ENCODE assay signal across 27 cellular contexts in the genomic region with DNA sequence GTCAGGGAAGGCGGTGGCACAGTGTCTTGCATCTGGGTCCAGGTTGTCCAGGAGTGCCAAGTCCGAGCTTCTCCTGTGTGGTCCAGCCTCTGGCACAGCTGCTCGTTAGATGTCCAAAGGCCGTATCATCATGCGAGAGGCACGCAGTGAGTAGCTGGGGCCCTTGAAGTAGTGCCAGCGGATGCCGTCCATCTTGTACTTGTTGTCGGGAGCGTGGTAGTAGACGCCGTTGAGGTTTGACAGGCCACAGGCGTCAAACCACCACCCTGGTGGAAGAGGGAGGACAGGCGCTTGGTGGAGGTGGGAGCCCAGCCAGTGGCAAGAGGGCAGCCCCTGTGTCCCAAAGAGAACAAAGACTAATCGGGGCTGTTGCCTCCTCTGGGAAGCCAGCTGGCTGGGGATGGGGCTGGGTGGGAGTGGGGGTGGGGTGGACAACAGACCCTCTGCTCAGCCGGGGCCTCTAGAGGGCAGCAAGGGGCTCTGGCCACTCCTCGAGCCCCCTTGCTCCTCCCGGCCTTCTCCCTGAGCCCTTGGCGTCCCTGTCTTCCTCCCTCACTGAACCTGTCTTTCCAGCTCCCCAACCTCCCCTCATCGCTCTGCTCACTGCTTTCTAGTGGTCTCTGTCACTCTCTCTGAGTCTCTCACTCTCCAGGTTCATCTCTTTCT. TPM values are rescaled to one million over a fixed set of nuclear protein-coding genes. Genes with fewer than 3 reads are reported as not detected.
DNase-seq lines count a peak whose midpoint lies in the region; ATAC-seq, FAIRE-seq and TF ChIP-seq lines count a peak whose summit lies in the region.
"Had no signal": no experiment of that assay in that cellular context is flagged by ENCODE, and none has a peak within 500 bp of the region (broad histone marks: within the 10 kb centered on the region; RNA-seq: fewer than 3 reads in every experiment).

No MANE protein-coding gene starts in this region.

- H3K9me3 ChIP-seq in HepG2 (ENCODE audit: low read length) (no peaks in the 10 kb centered on the region), right lobe of liver (no peaks in the 10 kb centered on the region)
- H3K9me3 ChIP-seq: ovary had no signal

- peaks cover 9% of the 10 kb centered on the region for H3K4me1 Mint-ChIP-seq in dendritic cell treated with granulocyte-macrophage colony-stimulating factor and Interleukin-4, amounts not matched to agents 40 ng/mL and 50 ng/mL, for 4 days (ENCODE audit: low read depth)
- H3K4me1 Mint-ChIP-seq in type B pancreatic cell (ENCODE audit: unreplicated experiment) = no peaks in the 10 kb centered on the region

- no peaks in the 10 kb centered on the region; the same call in 1 of the 2 replicates for H4K20me1 ChIP-seq in HepG2 (ENCODE audit: insufficient read depth, low read length)

- no peak overlapping the region for H3K9ac ChIP-seq in HepG2 (ENCODE audit: insufficient read depth, low read depth, low read length)

- no peak for DNase-seq in HepG2 (ENCODE audit: low spot score)
- no peak for DNase-seq in right lobe of liver
- DNase-seq in left kidney (ENCODE audit: low read depth, low spot score) = peak; percentile 27
- DNase-seq in type B pancreatic cell (ENCODE audit: extremely low spot score, unreplicated experiment) = no peak
- DNase-seq in activated gamma-delta T cell (lab: John Stamatoyannopoulos, UW) = no peak
- DNase-seq in DMS53 (lab: John Stamatoyannopoulos, UW) = no peak
- no peak for DNase-seq in GF-D8 (lab: John Stamatoyannopoulos, UW)
- DNase-seq: activated CD4-positive, alpha-beta T cell treated with anti-CD3 and anti-CD28 coated beads for 48 hours; activated CD8-positive, alpha-beta memory T cell treated with anti-CD3 and anti-CD28 coated beads, Interleukin-2, amount 10 ng/mL, durations not matched to agents 7 days and 5 days; cerebellar nuclear complex; effector CD4-positive, alpha-beta T cell; foreskin keratinocyte; HFFc6; kidney glomerular epithelial cell; NCI-H187; NCI-H774; ovary; PC-3; SHP77 treated with DMSO at 0.1 percent for 48 hours had no signal

- TF ChIP-seq CTCF in HepG2 (CRISPR knock-in tag; IDR thresholded peaks at IDR 0.05) (peak; percentile 26), right lobe of liver (IDR thresholded peaks at IDR 0.05) (no peak), type B pancreatic cell (conservative IDR thresholded peaks at IDR 0.05) (peak; percentile 41)

- CTCF ChIA-PET in HepG2 (lab: Yijun Ruan, JAX; ENCODE audit: low intra/inter-chr PET ratio, low total read pairs) = no interaction called here

- peak overlapping the region; percentile 4 for H3K27ac Mint-ChIP-seq in dendritic cell treated with granulocyte-macrophage colony-stimulating factor and Interleukin-4, amounts not matched to agents 40 ng/mL and 50 ng/mL, for 4 days
- H3K27ac Mint-ChIP-seq in type B pancreatic cell = no peak overlapping the region
- H3K27ac Mint-ChIP-seq: activated CD8-positive, alpha-beta memory T cell treated with anti-CD3 and anti-CD28 coated beads, Interleukin-2, amount 10 ng/mL, durations not matched to agents 7 days and 5 days; HFFc6 had no signal

- FAIRE-seq in HepG2 (lab: Jason Lieb, UNC) = no peak
- FAIRE-seq: D721Med, G401.6, GM12878, HTR-8/SVneo had no signal

- in situ Hi-C loops in HepG2 (cut with HindIII; ENCODE audit: extremely low pct_ligation_motif_present, low pct_unique_long_range_greater_than_20kb) = no loop called here

- H3K36me3 Mint-ChIP-seq in dendritic cell treated with granulocyte-macrophage colony-stimulating factor and Interleukin-4, amounts not matched to agents 40 ng/mL and 50 ng/mL, for 4 days (ENCODE audit: low read depth) = no peaks in the 10 kb centered on the region
- no peaks in the 10 kb centered on the region for H3K36me3 Mint-ChIP-seq in type B pancreatic cell
- H3K36me3 Mint-ChIP-seq: activated CD8-positive, alpha-beta memory T cell treated with anti-CD3 and anti-CD28 coated beads, Interleukin-2, amount 10 ng/mL, durations not matched to agents 7 days and 5 days had no signal

- no peak overlapping the region for H3K4me3 ChIP-seq in HepG2 (replicated peaks in 1 of 3; ENCODE audit: insufficient read depth in 1 of 3, low read depth in 2 of 3, low read length in 3 of 3)
- no peak overlapping the region for H3K4me3 ChIP-seq in right lobe of liver
- H3K4me3 ChIP-seq: GM12878, hepatocyte, ovary had no signal

- no peak for TF ChIP-seq RAD21 in HepG2 (CRISPR knock-in tag; IDR thresholded peaks at IDR 0.05)

- ATAC-seq in HepG2 (peak; percentile 22; the same call in 2 of the 3 replicates), right lobe of liver (no peak)
- ATAC-seq: activated CD8-positive, alpha-beta memory T cell treated with anti-CD3 and anti-CD28 coated beads, Interleukin-2, amount 10 ng/mL, durations not matched to agents 7 days and 5 days; foreskin keratinocyte; PC-3 had no signal

- intact Hi-C loops in HepG2 (cut with micrococcal nuclease; ENCODE audit: unreplicated experiment) (no loop called here), right lobe of liver (cut with DNase I) (no loop called here)
- intact Hi-C loops in dendritic cell treated with granulocyte-macrophage colony-stimulating factor and Interleukin-4, amounts not matched to agents 40 ng/mL and 50 ng/mL, for 4 days (cut with micrococcal nuclease) = no loop called here

- TF ChIP-seq POLR2A in HepG2 (IDR thresholded peaks at IDR 0.05; ENCODE audit: insufficient read depth in 1 of 2, low read depth in 2 of 2, low read length in 2 of 2) (no peak), right lobe of liver (IDR thresholded peaks at IDR 0.05) (no peak)

- H3K27ac ChIP-seq in HepG2 (ENCODE audit: extremely low read length, insufficient read depth, low read length) (no peak overlapping the region), right lobe of liver (no peak overlapping the region)
- H3K27ac ChIP-seq: C4-2B, foreskin keratinocyte, hepatocyte, ovary had no signal

- TF ChIP-seq EP300 in HepG2 (IDR thresholded peaks at IDR 0.05; ENCODE audit: low read depth in 2 of 2, low read length in 2 of 2) (no peak), HepG2 (CRISPR knock-in tag; IDR thresholded peaks at IDR 0.05; ENCODE audit: borderline replicate concordance) (no peak)

- H3K36me3 ChIP-seq in HepG2 (replicated peaks in 1 of 2; ENCODE audit: control insufficient read depth in 1 of 2, insufficient read depth in 2 of 2, low read length in 2 of 2) (no peaks in the 10 kb centered on the region), right lobe of liver (no peaks in the 10 kb centered on the region)
- H3K36me3 ChIP-seq: ovary had no signal

- POLR2A ChIA-PET in HepG2 (lab: Yijun Ruan, JAX) = no interaction called here

- H3K4me1 ChIP-seq in HepG2 (ENCODE audit: insufficient read depth, low read length) = no peaks in the 10 kb centered on the region
- H3K4me1 ChIP-seq in right lobe of liver = no peaks in the 10 kb centered on the region
- H3K4me1 ChIP-seq: foreskin keratinocyte had no signal

- WGBS in HepG2 (ENCODE audit: low lambda C conversion rate) = 38% methylated on average over 20 of the region's 20 CpGs
- WGBS in right lobe of liver (ENCODE audit: insufficient coverage, low coverage, low lambda C conversion rate, missing lambda C conversion rate) = 59% methylated on average over 3 of the region's 20 CpGs

- no peak overlapping the region for H3K4me2 ChIP-seq in HepG2 (ENCODE audit: low read depth, low read length)
- H3K4me2 ChIP-seq: hepatocyte had no signal

- no TSS peak for BruUV-seq in HepG2 (replicated peaks; lab: Mats Ljungman, UMichigan)

- H3K27me3 Mint-ChIP-seq in dendritic cell treated with granulocyte-macrophage colony-stimulating factor and Interleukin-4, amounts not matched to agents 40 ng/mL and 50 ng/mL, for 4 days = peaks cover 27% of the 10 kb centered on the region
- H3K27me3 Mint-ChIP-seq in type B pancreatic cell = peaks cover 26% of the 10 kb centered on the region
- H3K27me3 Mint-ChIP-seq: activated CD8-positive, alpha-beta memory T cell treated with anti-CD3 and anti-CD28 coated beads, Interleukin-2, amount 10 ng/mL, durations not matched to agents 7 days and 5 days had no signal

- H2AFZ ChIP-seq in HepG2 (ENCODE audit: low read length) = no peak overlapping the region
- H2AFZ ChIP-seq: hepatocyte had no signal

- no peaks in the 10 kb centered on the region for H3K79me2 ChIP-seq in HepG2 (ENCODE audit: insufficient read depth, low read length)
- H3K79me2 ChIP-seq: hepatocyte had no signal

- H3K4me3 Mint-ChIP-seq in dendritic cell treated with granulocyte-macrophage colony-stimulating factor and Interleukin-4, amounts not matched to agents 40 ng/mL and 50 ng/mL, for 4 days = no peak overlapping the region
- no peak overlapping the region for H3K4me3 Mint-ChIP-seq in type B pancreatic cell
- H3K4me3 Mint-ChIP-seq: activated CD8-positive, alpha-beta memory T cell treated with anti-CD3 and anti-CD28 coated beads, Interleukin-2, amount 10 ng/mL, durations not matched to agents 7 days and 5 days; HFFc6 had no signal

- no peaks in the 10 kb centered on the region for H3K9me3 Mint-ChIP-seq in dendritic cell treated with granulocyte-macrophage colony-stimulating factor and Interleukin-4, amounts not matched to agents 40 ng/mL and 50 ng/mL, for 4 days
- H3K9me3 Mint-ChIP-seq in type B pancreatic cell = no peaks in the 10 kb centered on the region
- H3K9me3 Mint-ChIP-seq: HFFc6 had no signal

- H3K27me3 ChIP-seq in HepG2 (ENCODE audit: control insufficient read depth in 1 of 2, insufficient read depth in 2 of 2, low read length in 2 of 2) = no peaks in the 10 kb centered on the region
- no peaks in the 10 kb centered on the region for H3K27me3 ChIP-seq in right lobe of liver
- H3K27me3 ChIP-seq: hepatocyte, ovary had no signal

RNA-seq across cellular contexts. Expression of gene FAM110A, which starts 39.5 kb away (rescaled TPM):
- total RNA-seq in HepG2 (2016; rRNA removed; fragmentation: Illumina TruSeq; extraction: Trizol) (1.7 and 1.9 TPM in 2 replicates), right lobe of liver (1 to 10 TPM; 1.4 to 4.1 (median 2.7) TPM), type B pancreatic cell (ENCODE audit: low replicate concordance) (14.3 and 26.7 TPM in 2 replicates)
- total RNA-seq in HepG2 (2016; cell fraction: cytosol; rRNA removed; fragmentation: Illumina TruSeq; extraction: Trizol; ENCODE audit: low read depth) = 0.81 and 1.3 TPM in 2 replicates
- 1.8 and 2.0 TPM in 2 replicates for total RNA-seq in HepG2 (2016; cell fraction: insoluble cytoplasmic fraction; rRNA removed; fragmentation: Illumina TruSeq; extraction: Trizol)
- total RNA-seq in HepG2 (2016; cell fraction: membrane; rRNA removed; fragmentation: Illumina TruSeq; extraction: Trizol) = 1.8 and 2.3 TPM in 2 replicates
- total RNA-seq in HepG2 (2016; cell fraction: nucleus; rRNA removed; fragmentation: Illumina TruSeq; extraction: Trizol) = 1.4 and 1.5 TPM in 2 replicates
- 1.9 and 2.0 TPM in 2 replicates for polyA plus RNA-seq in HepG2 (2011; rRNA removed)
- polyA plus RNA-seq in HepG2 (2011; cell fraction: cytosol; rRNA removed) = 1.5 and 2.7 TPM in 2 replicates
- polyA plus RNA-seq in HepG2 (2011; cell fraction: nucleus; rRNA removed) = 6.1 and 6.2 TPM in 2 replicates
- 0.95 and 1.2 TPM in 2 replicates for polyA plus RNA-seq in HepG2 (2012)
- polyA plus RNA-seq in HepG2 (2016; cell fraction: cytosol; fragmentation: Illumina TruSeq; extraction: Trizol; ENCODE audit: low read depth) = 0.83 and 1.3 TPM in 2 replicates
- 2.6 and 3.0 TPM in 2 replicates for polyA plus RNA-seq in HepG2 (2016; cell fraction: insoluble cytoplasmic fraction; fragmentation: Illumina TruSeq; extraction: Trizol; ENCODE audit: low read depth)
- polyA plus RNA-seq in HepG2 (2016; cell fraction: membrane; fragmentation: Illumina TruSeq; extraction: Trizol; ENCODE audit: low read depth) = 1.3 and 1.8 TPM in 2 replicates
- 3.1 and 3.2 TPM in 2 replicates for polyA plus RNA-seq in HepG2 (2016; cell fraction: nucleus; fragmentation: Illumina TruSeq; extraction: Trizol; ENCODE audit: insufficient read depth, low read depth)
- polyA minus RNA-seq in HepG2 (2011; rRNA and poly(A)+ RNA removed; ENCODE audit: low replicate concordance) = 2.7 and 3.5 TPM in 2 replicates
- polyA minus RNA-seq in HepG2 (2011; cell fraction: cytosol; rRNA and poly(A)+ RNA removed) = 0.40 and 1.2 TPM in 2 replicates
- 0.50 and 0.52 TPM in 2 replicates for polyA minus RNA-seq in HepG2 (2011; cell fraction: nucleus; rRNA and poly(A)+ RNA removed)

RNA-seq across cellular contexts. Expression of gene ANGPT4, which starts 43.1 kb away (rescaled TPM):
- total RNA-seq in HepG2 (2016; rRNA removed; fragmentation: Illumina TruSeq; extraction: Trizol) = not detected in 2 replicates
- total RNA-seq in HepG2 (2016; cell fraction: cytosol; rRNA removed; fragmentation: Illumina TruSeq; extraction: Trizol; ENCODE audit: low read depth) = not detected in 2 replicates
- not detected in 2 replicates for total RNA-seq in HepG2 (2016; cell fraction: insoluble cytoplasmic fraction; rRNA removed; fragmentation: Illumina TruSeq; extraction: Trizol)
- not detected in 2 replicates for total RNA-seq in HepG2 (2016; cell fraction: membrane; rRNA removed; fragmentation: Illumina TruSeq; extraction: Trizol)
- not detected in 2 replicates for total RNA-seq in HepG2 (2016; cell fraction: nucleus; rRNA removed; fragmentation: Illumina TruSeq; extraction: Trizol)
- polyA plus RNA-seq in HepG2 (2011; rRNA removed) = not detected in 2 replicates
- not detected in 2 replicates for polyA plus RNA-seq in HepG2 (2011; cell fraction: cytosol; rRNA removed)
- polyA plus RNA-seq in HepG2 (2011; cell fraction: nucleus; rRNA removed) = not detected in 2 replicates
- not detected in 2 replicates for polyA plus RNA-seq in HepG2 (2012)
- not detected in 2 replicates for polyA plus RNA-seq in HepG2 (2016; cell fraction: cytosol; fragmentation: Illumina TruSeq; extraction: Trizol; ENCODE audit: low read depth)
- polyA plus RNA-seq in HepG2 (2016; cell fraction: insoluble cytoplasmic fraction; fragmentation: Illumina TruSeq; extraction: Trizol; ENCODE audit: low read depth) = not detected in 2 replicates
- not detected in 2 replicates for polyA plus RNA-seq in HepG2 (2016; cell fraction: membrane; fragmentation: Illumina TruSeq; extraction: Trizol; ENCODE audit: low read depth)
- not detected in 2 replicates for polyA plus RNA-seq in HepG2 (2016; cell fraction: nucleus; fragmentation: Illumina TruSeq; extraction: Trizol; ENCODE audit: insufficient read depth, low read depth)
- polyA minus RNA-seq in HepG2 (2011; rRNA and poly(A)+ RNA removed; ENCODE audit: low replicate concordance) = not detected in 2 replicates
- polyA minus RNA-seq in HepG2 (2011; cell fraction: cytosol; rRNA and poly(A)+ RNA removed) = not detected in 2 replicates
- not detected in 2 replicates for polyA minus RNA-seq in HepG2 (2011; cell fraction: nucleus; rRNA and poly(A)+ RNA removed)
- total RNA-seq in right lobe of liver = under 1 TPM in 2 of 6 experiments, not detected in 4; 0.04 to 0.12 TPM
- 0.07 TPM in 1 of 2 replicates, not detected in the other for total RNA-seq in type B pancreatic cell (ENCODE audit: low replicate concordance)
- total RNA-seq: activated CD8-positive, alpha-beta memory T cell treated with anti-CD3 and anti-CD28 coated beads, Interleukin-2, amount 10 ng/mL, durations not matched to agents 7 days and 5 days; foreskin keratinocyte; GM12878; hepatocyte; HFFc6; PC-3; T-helper 1 cell treated with Interleukin-12 subunit alpha and Interleukin-12 subunit beta and Interleukin-4 antibody, amounts not matched to agents 30 ng/mL and 1 ng/mL, for 36 hours had no signal
- polyA plus RNA-seq: foreskin keratinocyte, hepatocyte had no signal

Comparison
In these comparisons a context has a peak if more than half of its experiments do, and no peak if none do; other contexts are left out.
1. CTCF ChIP-seq: peak in HepG2 (single experiment) and type B pancreatic cell (single experiment); none in right lobe of liver (0 of 4).